In genomic region chr6:26660096-26660425, GRCh38 we compare ENCODE assay signal across 8 cellular contexts. TPM values are rescaled to one million over a fixed set of nuclear protein-coding genes. Genes with fewer than 3 reads are reported as not detected.
DNase-seq lines count a peak whose midpoint lies in the region; ATAC-seq, FAIRE-seq and TF ChIP-seq lines count a peak whose summit lies in the region.

No MANE protein-coding gene starts in this region.

- peaks cover 7% of the 10 kb centered on the region for H3K4me1 ChIP-seq in keratinocyte (ENCODE audit: control insufficient read depth, extremely low read depth, insufficient read depth, low read length)

- H3K4me2 ChIP-seq in keratinocyte (ENCODE audit: control insufficient read depth, extremely low read depth, insufficient read depth, low read depth, low read length): peak overlapping the region; percentile 76

- peak; percentile 26 for ATAC-seq in GM21619 (IDR thresholded peaks at IDR 0.05; ENCODE audit: unreplicated experiment)

- dilution Hi-C loops in keratinocyte (cut with MboI; ENCODE audit: extremely low pct_ligation_motif_present, low sequenced_read_pairs): no loop called here

- H3K4me3 ChIP-seq in astrocyte of the spinal cord (ENCODE audit: low read depth, low read length) (peak overlapping the region; percentile 79), keratinocyte (ENCODE audit: control insufficient read depth in 2 of 3, extremely low read depth in 1 of 3, insufficient read depth in 2 of 3, low read depth in 1 of 3, low read length in 3 of 3) (peak overlapping the region; percentile 67 to 73 (median 71))

- in situ Hi-C loops in astrocyte of the spinal cord (cut with HindIII; ENCODE audit: low sequenced_read_pairs): no loop called here

- H3K79me2 ChIP-seq in keratinocyte (ENCODE audit: control insufficient read depth, insufficient read depth, low read length): peaks cover 20% of the 10 kb centered on the region

- H3K9me3 ChIP-seq in keratinocyte (ENCODE audit: control insufficient read depth, low read depth, low read length): no peaks in the 10 kb centered on the region

- DNase-seq in astrocyte of the spinal cord (ENCODE audit: low read depth, low spot score) (no peak), keratinocyte (ENCODE audit: low read depth, low spot score) (no peak), stromal cell of bone marrow (ENCODE audit: low read depth) (peak; percentile 6), NCI-H748 (lab: John Stamatoyannopoulos, UW; ENCODE audit: unreplicated experiment) (no peak), NCI-H1930 (lab: John Stamatoyannopoulos, UW) (no peak)

- no peaks in the 10 kb centered on the region for H3K27me3 ChIP-seq in keratinocyte (ENCODE audit: control insufficient read depth, extremely low read depth, insufficient read depth, low read length)

- H2AFZ ChIP-seq in keratinocyte (ENCODE audit: control insufficient read depth, low read length): peak overlapping the region; percentile 63

- peak overlapping the region; percentile 75 for H3K9ac ChIP-seq in keratinocyte (ENCODE audit: control insufficient read depth, extremely low read depth, insufficient read depth, low read length)

- no peak overlapping the region for H3K27ac ChIP-seq in keratinocyte (ENCODE audit: control insufficient read depth, insufficient read depth, low read length)

- H4K20me1 ChIP-seq in keratinocyte (ENCODE audit: control insufficient read depth, extremely low read depth, insufficient read depth, low read length): no peaks in the 10 kb centered on the region

- TF ChIP-seq CTCF in GM12873 (IDR thresholded peaks at IDR 0.05; ENCODE audit: insufficient read depth, low read depth, low read length, missing control alignments) (peak; percentile 40), LNCAP (IDR thresholded peaks at IDR 0.05) (0 out of 2 replicates have a peak, but pooled peaks have one; percentile 9), astrocyte of the spinal cord (IDR thresholded peaks at IDR 0.05; ENCODE audit: low read depth, low read length) (no peak), keratinocyte (optimal IDR thresholded peaks at IDR 0.05 in 1 of 3, IDR thresholded peaks at IDR 0.05 in 1 of 3, conservative IDR thresholded peaks at IDR 0.05 in 1 of 3; ENCODE audit: extremely low read depth in 1 of 3, insufficient read depth in 2 of 3, low read length in 3 of 3) (no peak)

- peak; percentile 32 for FAIRE-seq in keratinocyte (lab: Jason Lieb, UNC)

- H3K9me1 ChIP-seq in keratinocyte (ENCODE audit: control insufficient read depth, extremely low read depth, insufficient read depth, low read length): no peaks in the 10 kb centered on the region

- peaks cover 0 to 7% of the 10 kb centered on the region in 2 experiments for H3K36me3 ChIP-seq in keratinocyte (ENCODE audit: control insufficient read depth in 2 of 2, extremely low read depth in 1 of 2, insufficient read depth in 2 of 2, low read length in 2 of 2)

RNA-seq across cellular contexts. Expression of gene ZNF322, which starts 0.5 kb away (rescaled TPM):
- 4.6 to 7.7 TPM (median 6.5 TPM) in 3 replicates for polyA plus RNA-seq in keratinocyte
- 11.3 TPM for polyA plus RNA-seq in keratinocyte (2011; ENCODE audit: low read depth)
- polyA plus RNA-seq in keratinocyte (2011; cell fraction: cytosol; rRNA removed): 2.6 and 5.6 TPM in 2 replicates
- polyA plus RNA-seq in keratinocyte (2011; cell fraction: nucleus; rRNA removed): 8.7 and 11.0 TPM in 2 replicates
- polyA plus RNA-seq in keratinocyte (2012; ENCODE audit: low replicate concordance): 4.9 and 6.4 TPM in 2 replicates
- 5.4 to 7.2 TPM (median 7.0 TPM) in 3 replicates for polyA minus RNA-seq in keratinocyte
- polyA minus RNA-seq in keratinocyte (2011; cell fraction: cytosol; rRNA and poly(A)+ RNA removed): 4.4 TPM
- 5.2 and 8.5 TPM in 2 replicates for polyA minus RNA-seq in keratinocyte (2011; cell fraction: nucleus; rRNA and poly(A)+ RNA removed)

Comparison
In these comparisons a context has a peak if more than half of its experiments do, and no peak if none do; other contexts are left out.
1. CTCF ChIP-seq: peak in GM12873 (single experiment) and LNCAP (single experiment); none in astrocyte of the spinal cord (single experiment) and keratinocyte (0 of 3).